13 cellular contexts compared by ENCODE assay signal in genomic region chr19:35556846-35557538, GRCh38. TPM values are rescaled to one million over a fixed set of nuclear protein-coding genes. Genes with fewer than 3 reads are reported as not detected.
A peak's percentile ranks its signal among the peaks of the same experiment; 100 is the strongest.
DNase-seq lines count a peak whose midpoint lies in the region; ATAC-seq and TF ChIP-seq lines count a peak whose summit lies in the region.
"Had no signal": no experiment of that assay in that cellular context is flagged by ENCODE, and none has a peak within 500 bp of the region (broad histone marks: within the 10 kb centered on the region; RNA-seq: fewer than 3 reads in every experiment).

No MANE protein-coding gene starts in this region.

- no peaks in the 10 kb centered on the region for H3K36me3 ChIP-seq in iPS-20b (ENCODE audit: insufficient read depth, low read depth, low read length)
- no peaks in the 10 kb centered on the region for H3K36me3 ChIP-seq in thyroid gland
- H3K36me3 ChIP-seq: neutrophil had no signal

- H3K4me3 ChIP-seq in iPS-20b (ENCODE audit: low read length) (peak overlapping the region; percentile 84), thyroid gland (replicated peaks in 1 of 3) (no peak overlapping the region), foreskin fibroblast (ENCODE audit: low read depth in 1 of 2, low read length in 2 of 2) (no peak overlapping the region)

- peaks cover 20% of the 10 kb centered on the region for H3K27me3 Mint-ChIP-seq in activated naive CD8-positive, alpha-beta T cell
- H3K27me3 Mint-ChIP-seq in activated naive CD8-positive, alpha-beta T cell treated with anti-CD3 and anti-CD28 coated beads for 36 hours: peaks cover 52% of the 10 kb centered on the region
- peaks cover 26% of the 10 kb centered on the region for H3K27me3 Mint-ChIP-seq in activated T-helper 1 cell treated with anti-CD3 and anti-CD28 coated beads, Interleukin-12 subunit alpha, Interleukin-12 subunit beta, Interleukin-2, Interleukin-4 antibody, amounts not matched to agents 30 ng/mL and 10 ng/mL and 1 ng/mL, durations not matched to agents 14 hours and 24 hours and 36 hours (ENCODE audit: insufficient read depth)
- H3K27me3 Mint-ChIP-seq in stimulated activated memory B cell treated with anti-CD40 and anti-IgM and Interleukin-4, amounts not matched to agents 10 μg/mL and 1 μg/mL and 100 μg/mL, for 72 hours: peaks cover 58% of the 10 kb centered on the region

- DNase-seq in activated naive CD8-positive, alpha-beta T cell treated with anti-CD3 and anti-CD28 coated beads for 36 hours: no peak
- no peak for DNase-seq in activated T-helper 1 cell treated with anti-CD3 and anti-CD28 coated beads, Interleukin-12 subunit alpha, Interleukin-12 subunit beta, Interleukin-2, Interleukin-4 antibody, amounts not matched to agents 30 ng/mL and 10 ng/mL and 1 ng/mL, durations not matched to agents 14 hours and 24 hours and 36 hours (ENCODE audit: low spot score)
- DNase-seq in thyroid gland: no peak
- DNase-seq in foreskin fibroblast: no peak
- DNase-seq: activated CD4-positive, CD25-positive, alpha-beta regulatory T cell had no signal

- H3K4me1 ChIP-seq in iPS-20b (ENCODE audit: insufficient read depth, low read length): no peaks in the 10 kb centered on the region
- peaks cover 6 to 45% of the 10 kb centered on the region in 2 donors for H3K4me1 ChIP-seq in thyroid gland

- peak overlapping the region; percentile 70 for H3K4me3 Mint-ChIP-seq in activated naive CD8-positive, alpha-beta T cell
- H3K4me3 Mint-ChIP-seq in activated naive CD8-positive, alpha-beta T cell treated with anti-CD3 and anti-CD28 coated beads for 36 hours: no peak overlapping the region
- peak overlapping the region; percentile 75 for H3K4me3 Mint-ChIP-seq in activated T-helper 1 cell treated with anti-CD3 and anti-CD28 coated beads, Interleukin-12 subunit alpha, Interleukin-12 subunit beta, Interleukin-2, Interleukin-4 antibody, amounts not matched to agents 30 ng/mL and 10 ng/mL and 1 ng/mL, durations not matched to agents 14 hours and 24 hours and 36 hours
- peak overlapping the region; percentile 11 for H3K4me3 Mint-ChIP-seq in stimulated activated memory B cell treated with anti-CD40 and anti-IgM and Interleukin-4, amounts not matched to agents 10 μg/mL and 1 μg/mL and 100 μg/mL, for 72 hours

- peak overlapping the region; percentile 64; the same call in 1 of the 2 replicates for H3K9ac ChIP-seq in iPS-20b (ENCODE audit: low read depth, low read length)

- TF ChIP-seq CTCF in thyroid gland (IDR thresholded peaks at IDR 0.05): no peak
- TF ChIP-seq CTCF in foreskin fibroblast (IDR thresholded peaks at IDR 0.05; ENCODE audit: low read depth, low read length): no peak

- WGBS in thyroid gland, 2 donors: 86 to 92% methylated on average over 15 to 16 of the region's 16 CpGs

- no peaks in the 10 kb centered on the region for H3K36me3 Mint-ChIP-seq in activated naive CD8-positive, alpha-beta T cell
- H3K36me3 Mint-ChIP-seq in activated naive CD8-positive, alpha-beta T cell treated with anti-CD3 and anti-CD28 coated beads for 36 hours: peaks cover 2% of the 10 kb centered on the region
- no peaks in the 10 kb centered on the region for H3K36me3 Mint-ChIP-seq in activated T-helper 1 cell treated with anti-CD3 and anti-CD28 coated beads, Interleukin-12 subunit alpha, Interleukin-12 subunit beta, Interleukin-2, Interleukin-4 antibody, amounts not matched to agents 30 ng/mL and 10 ng/mL and 1 ng/mL, durations not matched to agents 14 hours and 24 hours and 36 hours (ENCODE audit: low read depth)
- H3K36me3 Mint-ChIP-seq in stimulated activated memory B cell treated with anti-CD40 and anti-IgM and Interleukin-4, amounts not matched to agents 10 μg/mL and 1 μg/mL and 100 μg/mL, for 72 hours: no peaks in the 10 kb centered on the region

- no peak overlapping the region for H3K27ac ChIP-seq in iPS-20b (ENCODE audit: low read length)
- H3K27ac ChIP-seq in thyroid gland: no peak overlapping the region
- H3K27ac ChIP-seq: neutrophil had no signal

- intact Hi-C loops in activated T-helper 1 cell treated with anti-CD3 and anti-CD28 coated beads, Interleukin-12 subunit alpha, Interleukin-12 subunit beta, Interleukin-2, Interleukin-4 antibody, amounts not matched to agents 30 ng/mL and 10 ng/mL and 1 ng/mL, durations not matched to agents 14 hours and 24 hours and 36 hours (cut with micrococcal nuclease): loop anchor here (1.0 kb wide), 1 partner anchor 8 kb away; no protein-coding TSS in a partner anchor
- intact Hi-C loops in thyroid gland (cut with DNase I): no loop called here

- H3K9me3 ChIP-seq in iPS-20b (ENCODE audit: insufficient read depth, low read depth, low read length): no peaks in the 10 kb centered on the region
- H3K9me3 ChIP-seq in thyroid gland: no peaks in the 10 kb centered on the region
- H3K9me3 ChIP-seq: neutrophil had no signal

- H3K9me3 Mint-ChIP-seq in activated naive CD8-positive, alpha-beta T cell (ENCODE audit: low read depth): no peaks in the 10 kb centered on the region
- no peaks in the 10 kb centered on the region for H3K9me3 Mint-ChIP-seq in activated naive CD8-positive, alpha-beta T cell treated with anti-CD3 and anti-CD28 coated beads for 36 hours
- no peaks in the 10 kb centered on the region for H3K9me3 Mint-ChIP-seq in activated T-helper 1 cell treated with anti-CD3 and anti-CD28 coated beads, Interleukin-12 subunit alpha, Interleukin-12 subunit beta, Interleukin-2, Interleukin-4 antibody, amounts not matched to agents 30 ng/mL and 10 ng/mL and 1 ng/mL, durations not matched to agents 14 hours and 24 hours and 36 hours
- no peaks in the 10 kb centered on the region for H3K9me3 Mint-ChIP-seq in stimulated activated memory B cell treated with anti-CD40 and anti-IgM and Interleukin-4, amounts not matched to agents 10 μg/mL and 1 μg/mL and 100 μg/mL, for 72 hours

- peaks cover 11% of the 10 kb centered on the region for H3K4me1 Mint-ChIP-seq in activated naive CD8-positive, alpha-beta T cell (ENCODE audit: low read depth)
- H3K4me1 Mint-ChIP-seq in activated naive CD8-positive, alpha-beta T cell treated with anti-CD3 and anti-CD28 coated beads for 36 hours: peaks cover 3% of the 10 kb centered on the region
- no peaks in the 10 kb centered on the region for H3K4me1 Mint-ChIP-seq in activated T-helper 1 cell treated with anti-CD3 and anti-CD28 coated beads, Interleukin-12 subunit alpha, Interleukin-12 subunit beta, Interleukin-2, Interleukin-4 antibody, amounts not matched to agents 30 ng/mL and 10 ng/mL and 1 ng/mL, durations not matched to agents 14 hours and 24 hours and 36 hours (ENCODE audit: low read depth)
- peaks cover 26% of the 10 kb centered on the region for H3K4me1 Mint-ChIP-seq in stimulated activated memory B cell treated with anti-CD40 and anti-IgM and Interleukin-4, amounts not matched to agents 10 μg/mL and 1 μg/mL and 100 μg/mL, for 72 hours

- TF ChIP-seq POLR2A in thyroid gland (IDR thresholded peaks at IDR 0.05): no peak

- no peak for ATAC-seq in stimulated activated memory B cell treated with anti-CD40 and anti-IgM and Interleukin-4, amounts not matched to agents 10 μg/mL and 1 μg/mL and 100 μg/mL, for 72 hours
- no peak for ATAC-seq in GM19395 (IDR thresholded peaks at IDR 0.05; ENCODE audit: unreplicated experiment)

- H3K27ac Mint-ChIP-seq in activated naive CD8-positive, alpha-beta T cell: no peak overlapping the region
- H3K27ac Mint-ChIP-seq in activated naive CD8-positive, alpha-beta T cell treated with anti-CD3 and anti-CD28 coated beads for 36 hours: no peak overlapping the region
- H3K27ac Mint-ChIP-seq in activated T-helper 1 cell treated with anti-CD3 and anti-CD28 coated beads, Interleukin-12 subunit alpha, Interleukin-12 subunit beta, Interleukin-2, Interleukin-4 antibody, amounts not matched to agents 30 ng/mL and 10 ng/mL and 1 ng/mL, durations not matched to agents 14 hours and 24 hours and 36 hours: no peak overlapping the region
- H3K27ac Mint-ChIP-seq in stimulated activated memory B cell treated with anti-CD40 and anti-IgM and Interleukin-4, amounts not matched to agents 10 μg/mL and 1 μg/mL and 100 μg/mL, for 72 hours: no peak overlapping the region

- H3K27me3 ChIP-seq in iPS-20b (ENCODE audit: insufficient read depth, low read length): peaks cover 47% of the 10 kb centered on the region
- H3K27me3 ChIP-seq in thyroid gland: peaks cover 7% of the 10 kb centered on the region

RNA-seq across cellular contexts. Expression of gene ATP4A, which starts 6.5 kb away (rescaled TPM):
- total RNA-seq in activated naive CD8-positive, alpha-beta T cell treated with anti-CD3 and anti-CD28 coated beads for 36 hours: not detected
- total RNA-seq in activated T-helper 1 cell treated with anti-CD3 and anti-CD28 coated beads, Interleukin-12 subunit alpha, Interleukin-12 subunit beta, Interleukin-2, Interleukin-4 antibody, amounts not matched to agents 30 ng/mL and 10 ng/mL and 1 ng/mL, durations not matched to agents 14 hours and 24 hours and 36 hours: not detected in 2 replicates
- total RNA-seq in thyroid gland: 1 to 10 TPM in 1 of 4 donors, under 1 TPM in 3; 0.27 to 1.9 (median 0.33) TPM
- total RNA-seq: HT-29, kidney epithelial cell, SK-MEL-5 had no signal

RNA-seq across cellular contexts. Expression of gene TMEM147, which starts 11.6 kb away (rescaled TPM):
- total RNA-seq in activated naive CD8-positive, alpha-beta T cell treated with anti-CD3 and anti-CD28 coated beads for 36 hours: 10 to 100 TPM; 74.4 to 81.6 TPM
- total RNA-seq in activated T-helper 1 cell treated with anti-CD3 and anti-CD28 coated beads, Interleukin-12 subunit alpha, Interleukin-12 subunit beta, Interleukin-2, Interleukin-4 antibody, amounts not matched to agents 30 ng/mL and 10 ng/mL and 1 ng/mL, durations not matched to agents 14 hours and 24 hours and 36 hours: 122 and 123 TPM in 2 replicates
- 100 to 1,000 TPM; 186 to 202 (median 188) TPM for total RNA-seq in thyroid gland

RNA-seq across cellular contexts. Expression of gene GAPDHS, which starts 23.7 kb away (rescaled TPM):
- not detected for total RNA-seq in activated naive CD8-positive, alpha-beta T cell treated with anti-CD3 and anti-CD28 coated beads for 36 hours
- not detected in 2 replicates for total RNA-seq in activated T-helper 1 cell treated with anti-CD3 and anti-CD28 coated beads, Interleukin-12 subunit alpha, Interleukin-12 subunit beta, Interleukin-2, Interleukin-4 antibody, amounts not matched to agents 30 ng/mL and 10 ng/mL and 1 ng/mL, durations not matched to agents 14 hours and 24 hours and 36 hours
- total RNA-seq in thyroid gland: 1 to 10 TPM in 1 of 4 donors, not detected in 3; 1.6 TPM
- total RNA-seq: HT-29, kidney epithelial cell had no signal

RNA-seq across cellular contexts. Expression of gene SBSN, which starts 28.9 kb away (rescaled TPM):
- not detected for total RNA-seq in activated naive CD8-positive, alpha-beta T cell treated with anti-CD3 and anti-CD28 coated beads for 36 hours
- not detected in 2 replicates for total RNA-seq in activated T-helper 1 cell treated with anti-CD3 and anti-CD28 coated beads, Interleukin-12 subunit alpha, Interleukin-12 subunit beta, Interleukin-2, Interleukin-4 antibody, amounts not matched to agents 30 ng/mL and 10 ng/mL and 1 ng/mL, durations not matched to agents 14 hours and 24 hours and 36 hours
- 1 to 10 TPM in 1 of 4 donors, not detected in 3; 1.2 TPM for total RNA-seq in thyroid gland
- total RNA-seq: HT-29, kidney epithelial cell, SK-MEL-5 had no signal

RNA-seq across cellular contexts. Expression of gene PMIS2, which starts 29.0 kb away (rescaled TPM):
- total RNA-seq in activated naive CD8-positive, alpha-beta T cell treated with anti-CD3 and anti-CD28 coated beads for 36 hours: not detected
- total RNA-seq in activated T-helper 1 cell treated with anti-CD3 and anti-CD28 coated beads, Interleukin-12 subunit alpha, Interleukin-12 subunit beta, Interleukin-2, Interleukin-4 antibody, amounts not matched to agents 30 ng/mL and 10 ng/mL and 1 ng/mL, durations not matched to agents 14 hours and 24 hours and 36 hours: not detected in 2 replicates
- not detected for total RNA-seq in thyroid gland
- total RNA-seq: HT-29, kidney epithelial cell, SK-MEL-5 had no signal
